1 cellular context compared by ENCODE assay signal in the genomic region with DNA sequence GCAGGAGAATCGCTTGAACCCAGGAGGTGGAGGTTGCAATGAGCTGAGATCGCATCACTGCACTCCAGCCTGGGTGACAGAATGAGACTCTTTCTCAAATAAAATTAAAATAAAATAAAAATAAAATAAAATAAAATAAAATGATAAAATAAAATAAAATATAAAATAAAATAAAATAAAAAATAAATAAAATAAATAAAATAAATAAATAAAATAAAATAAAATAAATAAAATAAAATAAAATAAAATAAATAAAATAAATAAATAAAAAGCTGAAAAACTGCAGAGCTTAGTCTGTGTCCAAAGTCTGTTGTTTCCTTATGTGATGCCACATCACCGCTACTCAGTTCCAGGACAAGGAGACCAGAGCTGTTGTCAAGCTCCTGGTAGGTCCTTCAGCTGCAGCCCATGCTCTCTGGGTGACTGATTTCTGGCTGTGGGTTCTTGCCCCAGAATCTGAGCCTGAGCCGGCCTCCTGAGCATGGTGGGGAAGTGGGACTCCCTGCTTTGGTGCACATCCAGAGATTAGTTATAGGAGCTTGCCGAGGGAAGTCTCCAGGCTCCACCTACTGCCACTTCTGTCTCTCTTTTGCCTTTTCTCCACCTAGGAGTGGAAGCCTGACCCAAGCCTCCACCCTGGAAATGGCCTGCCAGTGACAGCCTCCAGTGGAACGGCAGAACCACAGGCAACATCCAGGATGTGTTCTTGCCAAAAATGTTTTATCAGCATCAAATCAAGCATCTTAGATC.
TF ChIP-seq lines count a peak whose summit lies in the region.

No MANE protein-coding gene starts in this region.

TF ChIP-seq in WTC11, 78 proteins besides CTCF, POLR2A, EP300 and RAD21 (continued from another document):
- TF ChIP-seq, protein P1, sequence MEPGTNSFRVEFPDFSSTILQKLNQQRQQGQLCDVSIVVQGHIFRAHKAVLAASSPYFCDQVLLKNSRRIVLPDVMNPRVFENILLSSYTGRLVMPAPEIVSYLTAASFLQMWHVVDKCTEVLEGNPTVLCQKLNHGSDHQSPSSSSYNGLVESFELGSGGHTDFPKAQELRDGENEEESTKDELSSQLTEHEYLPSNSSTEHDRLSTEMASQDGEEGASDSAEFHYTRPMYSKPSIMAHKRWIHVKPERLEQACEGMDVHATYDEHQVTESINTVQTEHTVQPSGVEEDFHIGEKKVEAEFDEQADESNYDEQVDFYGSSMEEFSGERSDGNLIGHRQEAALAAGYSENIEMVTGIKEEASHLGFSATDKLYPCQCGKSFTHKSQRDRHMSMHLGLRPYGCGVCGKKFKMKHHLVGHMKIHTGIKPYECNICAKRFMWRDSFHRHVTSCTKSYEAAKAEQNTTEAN (CRISPR knock-in tag; IDR thresholded peaks at IDR 0.05), result no peak
